Comparison of ENCODE assay signal across 30 cellular contexts in the genomic region with DNA sequence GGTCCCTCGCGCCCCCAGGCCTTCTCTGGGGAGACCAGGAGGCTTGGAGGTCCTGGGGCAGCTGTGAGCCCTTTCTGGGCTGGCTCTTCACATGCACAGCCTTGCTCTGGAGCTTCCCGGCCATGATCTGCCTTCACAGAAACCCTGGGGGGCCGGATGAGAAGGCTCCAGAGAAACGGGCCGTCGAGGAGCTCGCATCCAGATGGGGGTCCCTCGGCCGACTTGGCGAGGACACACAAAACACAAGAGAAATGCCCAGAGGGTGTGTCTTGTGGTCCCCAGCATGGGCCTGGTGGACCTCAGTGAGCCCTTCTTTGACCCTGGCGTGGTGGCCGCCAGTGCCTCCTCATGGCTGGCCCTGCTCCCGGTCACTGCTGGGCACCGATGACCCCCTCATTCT. TPM values are rescaled to one million over a fixed set of nuclear protein-coding genes. Genes with fewer than 3 reads are reported as not detected.
"Had no signal": no experiment of that assay in that cellular context is flagged by ENCODE, and none has a peak within 500 bp of the region (broad histone marks: within the 10 kb centered on the region; RNA-seq: fewer than 3 reads in every experiment).

No MANE protein-coding gene starts in this region.

- H3K9me3 ChIP-seq: ovary, psoas muscle, right lobe of liver, sigmoid colon, stomach, thoracic aorta, thyroid gland, tibial nerve, upper lobe of left lung, vagina had no signal

- FAIRE-seq: small intestine, urothelium cell line had no signal

- H3K27ac Mint-ChIP-seq: naive thymus-derived CD8-positive, alpha-beta T cell; natural killer cell treated with Interleukin-12 subunit alpha and Interleukin-12 subunit beta and Interleukin-15 and Interleukin-18, amount 100 ng/mL, for 72 hours; nephron progenitor cell; progenitor cell of endocrine pancreas; stimulated activated naive B cell treated with anti-CD40 and anti-IgM and Interleukin-4, amounts not matched to agents 10 μg/mL and 1 μg/mL and 100 μg/mL, for 72 hours; stimulated activated naive CD8-positive, alpha-beta T cell treated with anti-CD3 and anti-CD28 coated beads, Interleukin-15, Interleukin-2, amounts not matched to agents 100 ng/mL and 50 ng/mL, for 24 hours had no signal

- H3K9me3 Mint-ChIP-seq: naive thymus-derived CD8-positive, alpha-beta T cell; natural killer cell treated with Interleukin-12 subunit alpha and Interleukin-12 subunit beta and Interleukin-15 and Interleukin-18, amount 100 ng/mL, for 72 hours; nephron progenitor cell; neural crest cell; stimulated activated naive B cell treated with anti-CD40 and anti-IgM and Interleukin-4, amounts not matched to agents 10 μg/mL and 1 μg/mL and 100 μg/mL, for 72 hours; stimulated activated naive CD8-positive, alpha-beta T cell treated with anti-CD3 and anti-CD28 coated beads, Interleukin-15, Interleukin-2, amounts not matched to agents 100 ng/mL and 50 ng/mL, for 24 hours had no signal

- H3K36me3 Mint-ChIP-seq: naive thymus-derived CD8-positive, alpha-beta T cell; natural killer cell treated with Interleukin-12 subunit alpha and Interleukin-12 subunit beta and Interleukin-15 and Interleukin-18, amount 100 ng/mL, for 72 hours; stimulated activated naive B cell treated with anti-CD40 and anti-IgM and Interleukin-4, amounts not matched to agents 10 μg/mL and 1 μg/mL and 100 μg/mL, for 72 hours had no signal

- ATAC-seq: naive thymus-derived CD8-positive, alpha-beta T cell; natural killer cell treated with Interleukin-12 subunit alpha and Interleukin-12 subunit beta and Interleukin-15 and Interleukin-18, amount 100 ng/mL, for 72 hours; psoas muscle; right cardiac atrium; right lobe of liver; stimulated activated naive B cell treated with anti-CD40 and anti-IgM and Interleukin-4, amounts not matched to agents 10 μg/mL and 1 μg/mL and 100 μg/mL, for 72 hours had no signal

- DNase-seq: naive thymus-derived CD8-positive, alpha-beta T cell; nephron progenitor cell; occipital lobe; ovary; posterior cingulate gyrus; psoas muscle; right cardiac atrium; right lobe of liver; sigmoid colon; small intestine; stimulated activated CD4-positive, alpha-beta T cell treated with anti-CD3 and anti-CD28 coated beads, Interleukin-12 subunit alpha, Interleukin-12 subunit beta, amount 100 ng/mL, for 4 hours; stimulated activated CD4-positive, alpha-beta T cell treated with anti-CD3 and anti-CD28 coated beads, Interleukin-1b, Interleukin-23, amount 100 ng/mL, for 48 hours; stimulated activated CD4-positive, alpha-beta T cell treated with anti-CD3 and anti-CD28 coated beads, Interleukin-4, amount 100 ng/mL, for 1 hour; stimulated activated CD4-positive, alpha-beta T cell treated with anti-CD3 and anti-CD28 coated beads, Interleukin-4, amount 100 ng/mL, for 4 hours; stimulated activated CD8-positive, alpha-beta memory T cell treated with anti-CD3 and anti-CD28 coated beads, Interleukin-4, amount 100 ng/mL, for 48 hours; stimulated activated naive B cell treated with anti-CD40 and anti-IgM and Interleukin-4, amounts not matched to agents 10 μg/mL and 1 μg/mL and 100 μg/mL, for 72 hours; stimulated activated naive CD4-positive, alpha-beta T cell treated with Interleukin-2 at 50 U/mL for 16 hours; stomach; thyroid gland; trophoblast cell had no signal

- H3K4me3 ChIP-seq: ovary, psoas muscle, right lobe of liver, sigmoid colon, stomach, thoracic aorta, thyroid gland, tibial nerve, upper lobe of left lung, vagina had no signal

- H3K4me1 ChIP-seq: parathyroid adenoma, psoas muscle, right lobe of liver had no signal

- H3K9ac ChIP-seq: parathyroid adenoma had no signal

- H3K4me3 Mint-ChIP-seq: naive thymus-derived CD8-positive, alpha-beta T cell; natural killer cell treated with Interleukin-12 subunit alpha and Interleukin-12 subunit beta and Interleukin-15 and Interleukin-18, amount 100 ng/mL, for 72 hours; nephron progenitor cell; neural crest cell; stimulated activated naive CD8-positive, alpha-beta T cell treated with anti-CD3 and anti-CD28 coated beads, Interleukin-15, Interleukin-2, amounts not matched to agents 100 ng/mL and 50 ng/mL, for 24 hours had no signal

- H3K27me3 ChIP-seq: ovary, right lobe of liver, sigmoid colon, thyroid gland, vagina had no signal

- H3K36me3 ChIP-seq: ovary, right lobe of liver, sigmoid colon, stomach, thoracic aorta, thyroid gland, tibial nerve, upper lobe of left lung, vagina had no signal

- H3K27ac ChIP-seq: ovary, parathyroid adenoma, psoas muscle, right lobe of liver, sigmoid colon, stomach, thoracic aorta, thyroid gland, tibial nerve, upper lobe of left lung, vagina had no signal

- H2AFZ ChIP-seq: parathyroid adenoma had no signal

RNA-seq across cellular contexts. Expression of gene BAHCC1, which starts 26.6 kb away (rescaled TPM):
- total RNA-seq: naive thymus-derived CD8-positive, alpha-beta T cell had no signal
- polyA plus RNA-seq: naive thymus-derived CD8-positive, alpha-beta T cell had no signal
